In genomic region chr6:163314791-163315404, GRCh38 we compare ENCODE assay signal across 27 cellular contexts.
A peak's percentile ranks its signal among the peaks of the same experiment; 100 is the strongest.
DNase-seq lines count a peak whose midpoint lies in the region; ATAC-seq, FAIRE-seq and TF ChIP-seq lines count a peak whose summit lies in the region.
"Had no signal": no experiment of that assay in that cellular context is flagged by ENCODE, and none has a peak within 500 bp of the region (broad histone marks: within the 10 kb centered on the region; RNA-seq: fewer than 3 reads in every experiment).

No MANE protein-coding gene starts in this region.

- TF ChIP-seq EP300 in SK-N-SH (IDR thresholded peaks at IDR 0.05; ENCODE audit: borderline replicate concordance in 1 of 2, low read depth in 1 of 2, low read length in 1 of 2) (no peak), upper lobe of left lung (IDR thresholded peaks at IDR 0.05) (no peak)

- H3F3A ChIP-seq in SK-N-SH (replicated peaks; ENCODE audit: insufficient read depth): no peaks in the 10 kb centered on the region

- H3K9ac ChIP-seq in astrocyte (ENCODE audit: low read length): no peak overlapping the region
- no peak overlapping the region for H3K9ac ChIP-seq in SK-N-SH
- H3K9ac ChIP-seq: BLaER1 treated with 17β-estradiol and CSF1 and Interleukin-3, amounts not matched to agents 10 nM and 100 nM; KMS-11 had no signal

- H3K79me2 ChIP-seq in astrocyte (ENCODE audit: insufficient read depth, low read length): no peaks in the 10 kb centered on the region
- H3K79me2 ChIP-seq in SK-N-SH (ENCODE audit: insufficient read depth): no peaks in the 10 kb centered on the region

- H3K4me1 Mint-ChIP-seq in astrocyte (ENCODE audit: low read depth, unreplicated experiment): peaks cover 4% of the 10 kb centered on the region
- H3K4me1 Mint-ChIP-seq in osteocyte (ENCODE audit: unreplicated experiment): peaks cover 6% of the 10 kb centered on the region
- H3K4me1 Mint-ChIP-seq: central memory CD8-positive, alpha-beta T cell; stimulated activated effector memory CD8-positive, alpha-beta T cell treated with anti-CD3 and anti-CD28 coated beads, Interleukin-12 subunit alpha, Interleukin-12 subunit beta, amount 100 ng/mL, for 72 hours had no signal

- ATAC-seq in upper lobe of left lung (ENCODE audit: low FRiP score in 2 of 2): no peak
- ATAC-seq: activated T-cell treated with anti-CD3 and anti-CD28 coated beads, Interleukin-2, amount 50 U/mL, for 4 hours; gastrocnemius medialis; stimulated activated effector memory CD8-positive, alpha-beta T cell treated with anti-CD3 and anti-CD28 coated beads, Interleukin-12 subunit alpha, Interleukin-12 subunit beta, amount 100 ng/mL, for 72 hours had no signal

- H3K4me3 Mint-ChIP-seq in astrocyte (ENCODE audit: unreplicated experiment) (no peak overlapping the region), osteocyte (ENCODE audit: unreplicated experiment) (no peak overlapping the region)
- H3K4me3 Mint-ChIP-seq: activated T-cell treated with anti-CD3 and anti-CD28 coated beads, Interleukin-2, amount 50 U/mL, for 4 hours; central memory CD8-positive, alpha-beta T cell; stimulated activated effector memory CD8-positive, alpha-beta T cell treated with anti-CD3 and anti-CD28 coated beads, Interleukin-12 subunit alpha, Interleukin-12 subunit beta, amount 100 ng/mL, for 72 hours had no signal

- H3K27ac ChIP-seq in astrocyte (ENCODE audit: low read depth, low read length) (no peak overlapping the region), SK-N-SH (ENCODE audit: low read depth in 2 of 2, low read length in 1 of 2) (no peak overlapping the region), upper lobe of left lung (no peak overlapping the region)
- H3K27ac ChIP-seq: BLaER1 treated with 17β-estradiol and CSF1 and Interleukin-3, amounts not matched to agents 10 nM and 100 nM; gastrocnemius medialis; KMS-11; thoracic aorta had no signal

- H3K4me3 ChIP-seq in astrocyte (ENCODE audit: insufficient read depth, low read depth, low read length) (no peak overlapping the region), SK-N-SH (ENCODE audit: low read depth in 2 of 2, low read length in 1 of 2) (no peak overlapping the region), foreskin fibroblast (ENCODE audit: low read depth in 1 of 2, low read length in 2 of 2) (no peak overlapping the region), upper lobe of left lung (no peak overlapping the region)
- H3K4me3 ChIP-seq: BLaER1 treated with 17β-estradiol and CSF1 and Interleukin-3, amounts not matched to agents 10 nM and 100 nM; gastrocnemius medialis; thoracic aorta had no signal

- peak overlapping the region; percentile 80 for H2AFZ ChIP-seq in astrocyte (ENCODE audit: low read depth, low read length)
- no peak overlapping the region for H2AFZ ChIP-seq in SK-N-SH (ENCODE audit: low read depth)

- TF ChIP-seq CTCF in astrocyte (IDR thresholded peaks at IDR 0.05; ENCODE audit: insufficient read depth, low read depth, low read length): no peak
- no peak for TF ChIP-seq CTCF in osteocyte (IDR thresholded peaks at IDR 0.05)
- no peak for TF ChIP-seq CTCF in SK-N-SH (IDR thresholded peaks at IDR 0.05)
- TF ChIP-seq CTCF in foreskin fibroblast (IDR thresholded peaks at IDR 0.05; ENCODE audit: low read depth, low read length): no peak
- TF ChIP-seq CTCF in upper lobe of left lung (IDR thresholded peaks at IDR 0.05): no peak

- DNase-seq in Ammon's horn (ENCODE audit: low spot score) (peak; percentile 87), astrocyte (ENCODE audit: low read depth) (no peak), hippocampal formation (lab: John Stamatoyannopoulos, UW) (peak; percentile 64 to 94), osteocyte (ENCODE audit: extremely low spot score, unreplicated experiment) (peak; percentile 30), SK-N-SH (no peak), foreskin fibroblast (no peak), NOMO-1 treated with DMSO at 0.1 percent for 48 hours (lab: John Stamatoyannopoulos, UW; ENCODE audit: unreplicated experiment) (no peak), upper lobe of left lung (no peak)
- DNase-seq: activated naive CD4-positive, alpha-beta T cell treated with Interleukin-2 at 50 U/mL for 16 hours; activated T-cell treated with anti-CD3 and anti-CD28 coated beads, Interleukin-2, amount 50 U/mL, for 4 hours; amniotic stem cell; Calu3; erythroblast; gastrocnemius medialis; kidney; mammary epithelial cell; NCI-H1694 treated with DMSO at 0.1 percent for 48 hours; NCI-H774; OCI-M1; SHP77; stimulated activated CD4-positive, alpha-beta T cell treated with anti-CD3 and anti-CD28 coated beads, Interleukin-2, amount 100 ng/mL, for 24 hours had no signal

- no peak overlapping the region for H3K27ac Mint-ChIP-seq in astrocyte (ENCODE audit: unreplicated experiment)
- no peak overlapping the region for H3K27ac Mint-ChIP-seq in osteocyte (ENCODE audit: unreplicated experiment)
- H3K27ac Mint-ChIP-seq: stimulated activated effector memory CD8-positive, alpha-beta T cell treated with anti-CD3 and anti-CD28 coated beads, Interleukin-12 subunit alpha, Interleukin-12 subunit beta, amount 100 ng/mL, for 72 hours had no signal

- H3K9me3 ChIP-seq in astrocyte (ENCODE audit: insufficient read depth, low read depth, low read length) (peaks cover 3% of the 10 kb centered on the region), SK-N-SH (no peaks in the 10 kb centered on the region), upper lobe of left lung (no peaks in the 10 kb centered on the region)
- H3K9me3 ChIP-seq: BLaER1 treated with 17β-estradiol and CSF1 and Interleukin-3, amounts not matched to agents 10 nM and 100 nM; gastrocnemius medialis; thoracic aorta had no signal

- FAIRE-seq in astrocyte (lab: Jason Lieb, UNC): no peak
- FAIRE-seq: HTR-8/SVneo, kidney had no signal

- TF ChIP-seq POLR2A in upper lobe of left lung (IDR thresholded peaks at IDR 0.05): no peak

- POLR2A ChIA-PET in SK-N-SH (lab: Yijun Ruan, JAX): no interaction called here

- TF ChIP-seq RAD21 in SK-N-SH (IDR thresholded peaks at IDR 0.05; ENCODE audit: low read length): no peak

- WGBS in SK-N-SH (ENCODE audit: low lambda C conversion rate): 67% methylated on average over 8 of the region's 10 CpGs
- WGBS in upper lobe of left lung, 2 donors: 92% methylated on average over 10 of the region's 10 CpGs

- H3K9me3 Mint-ChIP-seq in astrocyte (ENCODE audit: unreplicated experiment) (peaks cover 2% of the 10 kb centered on the region), osteocyte (ENCODE audit: unreplicated experiment) (no peaks in the 10 kb centered on the region)
- H3K9me3 Mint-ChIP-seq: activated T-cell treated with anti-CD3 and anti-CD28 coated beads, Interleukin-2, amount 50 U/mL, for 4 hours; central memory CD8-positive, alpha-beta T cell; stimulated activated effector memory CD8-positive, alpha-beta T cell treated with anti-CD3 and anti-CD28 coated beads, Interleukin-12 subunit alpha, Interleukin-12 subunit beta, amount 100 ng/mL, for 72 hours had no signal

- CTCF ChIA-PET in SK-N-SH (lab: Yijun Ruan, JAX): no interaction called here

- peaks cover 6% of the 10 kb centered on the region for H3K27me3 Mint-ChIP-seq in astrocyte (ENCODE audit: low read depth, unreplicated experiment)
- peaks cover 3% of the 10 kb centered on the region for H3K27me3 Mint-ChIP-seq in osteocyte (ENCODE audit: unreplicated experiment)

- H3K27me3 ChIP-seq in astrocyte (ENCODE audit: insufficient read depth, low read length) (no peaks in the 10 kb centered on the region), SK-N-SH (ENCODE audit: insufficient read depth) (no peaks in the 10 kb centered on the region), upper lobe of left lung (no peaks in the 10 kb centered on the region)
- H3K27me3 ChIP-seq: BLaER1 treated with 17β-estradiol and CSF1 and Interleukin-3, amounts not matched to agents 10 nM and 100 nM; gastrocnemius medialis had no signal

- no peaks in the 10 kb centered on the region for H3K9me2 ChIP-seq in SK-N-SH

- H3K36me3 Mint-ChIP-seq in astrocyte (ENCODE audit: low read depth, unreplicated experiment): no peaks in the 10 kb centered on the region
- no peaks in the 10 kb centered on the region for H3K36me3 Mint-ChIP-seq in osteocyte (ENCODE audit: unreplicated experiment)
- H3K36me3 Mint-ChIP-seq: stimulated activated effector memory CD8-positive, alpha-beta T cell treated with anti-CD3 and anti-CD28 coated beads, Interleukin-12 subunit alpha, Interleukin-12 subunit beta, amount 100 ng/mL, for 72 hours had no signal

- H3K4me1 ChIP-seq in astrocyte (ENCODE audit: insufficient read depth, low read length): peaks cover 21% of the 10 kb centered on the region
- H3K4me1 ChIP-seq in SK-N-SH (ENCODE audit: control insufficient read depth in 1 of 2, insufficient read depth in 2 of 2, low read depth in 1 of 2, low read length in 1 of 2): no peaks in the 10 kb centered on the region
- H3K4me1 ChIP-seq in upper lobe of left lung: peaks cover 0 to 2% (median 0%) of the 10 kb centered on the region in 4 donors

- H3K36me3 ChIP-seq in astrocyte (ENCODE audit: insufficient read depth, low read length) (no peaks in the 10 kb centered on the region), SK-N-SH (replicated peaks in 1 of 2; ENCODE audit: control insufficient read depth in 1 of 2, insufficient read depth in 2 of 2, low read length in 1 of 2) (no peaks in the 10 kb centered on the region), upper lobe of left lung (no peaks in the 10 kb centered on the region)
- H3K36me3 ChIP-seq: BLaER1 treated with 17β-estradiol and CSF1 and Interleukin-3, amounts not matched to agents 10 nM and 100 nM; gastrocnemius medialis; thoracic aorta had no signal

- H3K4me2 ChIP-seq in astrocyte (ENCODE audit: low read length) (peak overlapping the region; percentile 60), SK-N-SH (no peak overlapping the region)
- H3K4me2 ChIP-seq: BLaER1 treated with 17β-estradiol and CSF1 and Interleukin-3, amounts not matched to agents 10 nM and 100 nM; KMS-11 had no signal

- H4K20me1 ChIP-seq in astrocyte (ENCODE audit: insufficient read depth, low read length) (no peaks in the 10 kb centered on the region), SK-N-SH (ENCODE audit: insufficient read depth) (no peaks in the 10 kb centered on the region)
- H4K20me1 ChIP-seq: BLaER1 treated with 17β-estradiol and CSF1 and Interleukin-3, amounts not matched to agents 10 nM and 100 nM had no signal

TF ChIP-seq in SK-N-SH, 30 proteins besides CTCF, POLR2A, EP300 and RAD21 (continues in another document):
- TF ChIP-seq TCF12 (IDR thresholded peaks at IDR 0.05) (no peak), FOSL2 (IDR thresholded peaks at IDR 0.05; ENCODE audit: borderline replicate concordance, low read depth) (no peak), TAF1 (IDR thresholded peaks at IDR 0.05; ENCODE audit: borderline replicate concordance, low read depth, low read length) (no peak), TEAD4 (IDR thresholded peaks at IDR 0.05; ENCODE audit: borderline replicate concordance, insufficient read depth) (no peak), IRF3 (IDR thresholded peaks at IDR 0.05; ENCODE audit: low read depth, low read length) (no peak)

Comparison
In these comparisons a context has a peak if more than half of its experiments do, and no peak if none do; other contexts are left out.
1. DNase-seq: peak in Ammon's horn (single experiment), hippocampal formation (2 of 2) and osteocyte (single experiment); none in astrocyte (single experiment), SK-N-SH (single experiment), foreskin fibroblast (0 of 2), NOMO-1 treated with DMSO at 0.1 percent for 48 hours (single experiment) and upper lobe of left lung (0 of 2).